ENCODE assay signal across 22 cellular contexts in the genomic region with DNA sequence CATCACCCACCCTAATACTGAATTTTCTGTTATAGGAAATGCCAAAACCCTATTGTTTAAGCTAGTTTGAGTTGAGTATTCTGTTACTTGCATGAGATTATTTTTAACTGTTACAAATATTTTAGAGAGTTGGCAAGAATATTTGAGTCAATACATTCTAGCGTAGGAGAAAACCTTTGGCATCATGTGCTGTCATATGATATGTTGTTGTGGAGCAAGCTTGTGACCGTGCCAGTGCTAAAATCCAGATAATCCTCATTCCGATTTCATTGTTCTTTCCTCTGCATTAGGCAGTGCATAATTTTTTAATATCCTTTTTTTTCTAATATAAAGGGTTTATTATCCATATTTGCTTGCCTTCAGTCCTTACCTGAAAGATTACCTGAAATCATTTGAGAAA.
"Had no signal": no experiment of that assay in that cellular context is flagged by ENCODE, and none has a peak within 500 bp of the region (broad histone marks: within the 10 kb centered on the region; RNA-seq: fewer than 3 reads in every experiment).

No MANE protein-coding gene starts in this region.

- H3K27ac ChIP-seq: ascending aorta, body of pancreas, KMS-11, SJSA1 had no signal

- H3K27me3 ChIP-seq: ascending aorta, body of pancreas, MG63, SJSA1 had no signal

- H3K36me3 ChIP-seq: ascending aorta, MG63, SJSA1 had no signal

- ATAC-seq: activated CD8-positive, alpha-beta memory T cell treated with anti-CD3 and anti-CD28 coated beads, Interleukin-2, amount 10 ng/mL, durations not matched to agents 7 days and 5 days; body of pancreas; SK-N-SH treated with all-trans-retinoic acid at 6 μM for 48 hours; WTC11 had no signal

- H3K9me3 ChIP-seq: ascending aorta, body of pancreas, MG63, SJSA1 had no signal

- H3K4me1 ChIP-seq: ascending aorta, body of pancreas had no signal

- DNase-seq: activated CD4-positive, alpha-beta T cell treated with anti-CD3 and anti-CD28 coated beads, Interleukin-2, amount 10 ng/mL, durations not matched to agents 24 days and 14 days; activated CD4-positive, alpha-beta T cell treated with anti-CD3 and anti-CD28 coated beads, Interleukin-2, amount 50 U/mL, for 48 hours; activated CD4-positive, CD25-positive, alpha-beta regulatory T cell treated with anti-CD3 and anti-CD28 coated beads, Interleukin-2, amount 50 U/mL, for 72 hours; activated CD8-positive, alpha-beta memory T cell treated with anti-CD3 and anti-CD28 coated beads, Interleukin-2, amount 10 ng/mL, durations not matched to agents 7 days and 5 days; activated effector memory CD4-positive, alpha-beta T cell treated with Interleukin-2 at 50 U/mL for 16 hours; activated naive CD4-positive, alpha-beta T cell; activated T-cell treated with anti-CD3 and anti-CD28 coated beads, Interleukin-2, amount 50 U/mL, for 24 hours; amniotic stem cell; body of pancreas; MG63; MV-4-11; NCI-H1105; NCI-H1436; NCI-H187; NCI-H2081; NCI-H524; SHP77 had no signal

- H3K4me3 ChIP-seq: ascending aorta, body of pancreas, MG63, SJSA1 had no signal
